22 cellular contexts compared by ENCODE assay signal in genomic region chr10:60122190-60122589, GRCh38.
"Had no signal": no experiment of that assay in that cellular context is flagged by ENCODE, and none has a peak within 500 bp of the region (broad histone marks: within the 10 kb centered on the region; RNA-seq: fewer than 3 reads in every experiment).

No MANE protein-coding gene starts in this region.

- H3K27me3 Mint-ChIP-seq: activated T-cell treated with anti-CD3 and anti-CD28 coated beads, Interleukin-2, amount 50 U/mL, for 24 hours; dendritic cell treated with granulocyte-macrophage colony-stimulating factor and Interleukin-4, amounts not matched to agents 40 ng/mL and 50 ng/mL, for 4 days; natural killer cell treated with Interleukin-12 subunit alpha and Interleukin-12 subunit beta and Interleukin-15 and Interleukin-18, amount 100 ng/mL, for 72 hours; stimulated activated naive B cell treated with anti-CD40 and anti-IgM and Interleukin-4, amounts not matched to agents 10 μg/mL and 1 μg/mL and 100 μg/mL, for 72 hours had no signal

- H3K9me3 Mint-ChIP-seq: activated T-cell treated with anti-CD3 and anti-CD28 coated beads, Interleukin-2, amount 50 U/mL, for 24 hours; activated T-helper 2 cell treated with anti-CD3 and anti-CD28 coated beads, Interferon-gamma antibody, Interleukin-2, Interleukin-4, amounts not matched to agents 10 μg/mL and 5 μg/mL and 100 μg/mL, durations not matched to agents 14 hours and 24 hours and 36 hours; dendritic cell treated with granulocyte-macrophage colony-stimulating factor and Interleukin-4, amounts not matched to agents 40 ng/mL and 50 ng/mL, for 4 days; natural killer cell treated with Interleukin-12 subunit alpha and Interleukin-12 subunit beta and Interleukin-15 and Interleukin-18, amount 100 ng/mL, for 72 hours; stimulated activated naive B cell treated with anti-CD40 and anti-IgM and Interleukin-4, amounts not matched to agents 10 μg/mL and 1 μg/mL and 100 μg/mL, for 72 hours; T-helper 2 cell treated with Interferon-gamma antibody and Interleukin-4, amounts not matched to agents 5 μg/mL and 100 μg/mL, for 36 hours had no signal

- ATAC-seq: natural killer cell treated with Interleukin-12 subunit alpha and Interleukin-12 subunit beta and Interleukin-15 and Interleukin-18, amount 100 ng/mL, for 72 hours; pancreas; stimulated activated naive B cell treated with anti-CD40 and anti-IgM and Interleukin-4, amounts not matched to agents 10 μg/mL and 1 μg/mL and 100 μg/mL, for 72 hours had no signal

- DNase-seq: activated CD4-positive, alpha-beta T cell treated with anti-CD3 and anti-CD28 coated beads for 1 hour; activated CD4-positive, alpha-beta T cell treated with anti-CD3 and anti-CD28 coated beads, Interleukin-2, amount 50 U/mL, for 1 hour; activated naive CD4-positive, alpha-beta T cell; activated T-cell treated with anti-CD3 and anti-CD28 coated beads, Interleukin-2, amount 50 U/mL, for 24 hours; adrenal gland; effector CD8-positive, alpha-beta T cell; hypothalamus; pancreas; sigmoid colon; SK-N-SH; stimulated activated CD4-positive, alpha-beta T cell treated with anti-CD3 and anti-CD28 coated beads, Interleukin-2, amount 100 ng/mL, for 48 hours; stimulated activated CD8-positive, alpha-beta memory T cell treated with anti-CD3 and anti-CD28 coated beads, Interleukin-4, amount 100 ng/mL, for 48 hours; stimulated activated naive B cell treated with anti-CD40 and anti-IgM and Interleukin-4, amounts not matched to agents 10 μg/mL and 1 μg/mL and 100 μg/mL, for 72 hours; upper lobe of left lung had no signal

- H3K9me3 ChIP-seq: adrenal gland, ascending aorta, neutrophil, pancreas, sigmoid colon, SK-N-SH, thoracic aorta, upper lobe of left lung had no signal

- H3K4me1 Mint-ChIP-seq: stimulated activated naive B cell treated with anti-CD40 and anti-IgM and Interleukin-4, amounts not matched to agents 10 μg/mL and 1 μg/mL and 100 μg/mL, for 72 hours had no signal

- H3K27ac Mint-ChIP-seq: activated naive CD8-positive, alpha-beta T cell; activated T-cell treated with anti-CD3 and anti-CD28 coated beads, Interleukin-2, amount 50 U/mL, for 24 hours; activated T-helper 2 cell treated with anti-CD3 and anti-CD28 coated beads, Interferon-gamma antibody, Interleukin-2, Interleukin-4, amounts not matched to agents 10 μg/mL and 5 μg/mL and 100 μg/mL, durations not matched to agents 14 hours and 24 hours and 36 hours; dendritic cell treated with granulocyte-macrophage colony-stimulating factor and Interleukin-4, amounts not matched to agents 40 ng/mL and 50 ng/mL, for 4 days; natural killer cell treated with Interleukin-12 subunit alpha and Interleukin-12 subunit beta and Interleukin-15 and Interleukin-18, amount 100 ng/mL, for 72 hours; stimulated activated naive B cell treated with anti-CD40 and anti-IgM and Interleukin-4, amounts not matched to agents 10 μg/mL and 1 μg/mL and 100 μg/mL, for 72 hours; T-helper 2 cell treated with Interferon-gamma antibody and Interleukin-4, amounts not matched to agents 5 μg/mL and 100 μg/mL, for 36 hours had no signal

- H3K27me3 ChIP-seq: adrenal gland, ascending aorta, neutrophil, pancreas, sigmoid colon, upper lobe of left lung had no signal

- H3K4me1 ChIP-seq: adrenal gland, pancreas had no signal

- H3K4me3 ChIP-seq: adrenal gland, ascending aorta, pancreas, sigmoid colon, thoracic aorta, upper lobe of left lung had no signal

- H3K36me3 Mint-ChIP-seq: activated naive CD8-positive, alpha-beta T cell; natural killer cell treated with Interleukin-12 subunit alpha and Interleukin-12 subunit beta and Interleukin-15 and Interleukin-18, amount 100 ng/mL, for 72 hours; stimulated activated naive B cell treated with anti-CD40 and anti-IgM and Interleukin-4, amounts not matched to agents 10 μg/mL and 1 μg/mL and 100 μg/mL, for 72 hours had no signal

- H3K27ac ChIP-seq: adrenal gland, neutrophil, pancreas, upper lobe of left lung had no signal

- H3K4me3 Mint-ChIP-seq: activated naive CD8-positive, alpha-beta T cell; activated T-cell treated with anti-CD3 and anti-CD28 coated beads, Interleukin-2, amount 50 U/mL, for 24 hours; dendritic cell treated with granulocyte-macrophage colony-stimulating factor and Interleukin-4, amounts not matched to agents 40 ng/mL and 50 ng/mL, for 4 days; natural killer cell treated with Interleukin-12 subunit alpha and Interleukin-12 subunit beta and Interleukin-15 and Interleukin-18, amount 100 ng/mL, for 72 hours; stimulated activated naive B cell treated with anti-CD40 and anti-IgM and Interleukin-4, amounts not matched to agents 10 μg/mL and 1 μg/mL and 100 μg/mL, for 72 hours; T-helper 2 cell treated with Interferon-gamma antibody and Interleukin-4, amounts not matched to agents 5 μg/mL and 100 μg/mL, for 36 hours had no signal

- H3K36me3 ChIP-seq: adrenal gland, ascending aorta, neutrophil, pancreas, sigmoid colon, thoracic aorta, upper lobe of left lung had no signal
